ENCODE assay signal across 9 cellular contexts in genomic region chr13:32316476-32316875, GRCh38. TPM values are rescaled to one million over a fixed set of nuclear protein-coding genes. Genes with fewer than 3 reads are reported as not detected.
DNase-seq lines count a peak whose midpoint lies in the region; TF ChIP-seq lines count a peak whose summit lies in the region.
"Had no signal": no experiment of that assay in that cellular context is flagged by ENCODE, and none has a peak within 500 bp of the region (broad histone marks: within the 10 kb centered on the region; RNA-seq: fewer than 3 reads in every experiment).

No MANE protein-coding gene starts in this region.

- H3K9me3 Mint-ChIP-seq in neural progenitor cell, result no peaks in the 10 kb centered on the region

- peak overlapping the region; percentile 87 for H2AFZ ChIP-seq in neural progenitor cell (replicated peaks)

- H4K20me1 ChIP-seq in neural progenitor cell (ENCODE audit: low read depth), result no peaks in the 10 kb centered on the region

- H3K36me3 Mint-ChIP-seq in neural progenitor cell, result peaks cover 13% of the 10 kb centered on the region

- H3K79me2 ChIP-seq in neural progenitor cell (ENCODE audit: low read depth), result peaks cover 21% of the 10 kb centered on the region

- H3K27me3 Mint-ChIP-seq in neural progenitor cell (ENCODE audit: insufficient read depth, low read depth), result peaks cover 2% of the 10 kb centered on the region

- peak overlapping the region; percentile 81 for H3K4me2 ChIP-seq in neural progenitor cell

- H3K4me3 ChIP-seq in colonic mucosa, result peak overlapping the region; percentile 80
- peak overlapping the region; percentile 49 for H3K4me3 ChIP-seq in neural progenitor cell

- H3K27ac Mint-ChIP-seq in neural progenitor cell, result peak overlapping the region; percentile 94

- H3K9me3 ChIP-seq in colonic mucosa (no peaks in the 10 kb centered on the region), neural progenitor cell (ENCODE audit: low read depth) (no peaks in the 10 kb centered on the region)

- DNase-seq in EL, result peak; percentile 4
- peak; percentile 99 for DNase-seq in NOMO-1 treated with DMSO at 0.1 percent for 48 hours (lab: John Stamatoyannopoulos, UW; ENCODE audit: unreplicated experiment)
- no peak for DNase-seq in colonic mucosa
- no peak for DNase-seq in neural progenitor cell (ENCODE audit: low spot score)
- no peak for DNase-seq in NCI-H345 (lab: John Stamatoyannopoulos, UW)
- DNase-seq in ureter (ENCODE audit: low spot score), result no peak
- no peak for DNase-seq in NCI-H2196 (lab: John Stamatoyannopoulos, UW; ENCODE audit: unreplicated experiment)
- DNase-seq in kidney glomerular epithelial cell (lab: John Stamatoyannopoulos, UW), result no peak

- TF ChIP-seq CTCF in colonic mucosa (IDR thresholded peaks at IDR 0.05) (no peak), neural progenitor cell (IDR thresholded peaks at IDR 0.05) (no peak)

- H3K4me3 Mint-ChIP-seq in neural progenitor cell, result peak overlapping the region; percentile 90

- intact Hi-C loops in colonic mucosa (cut with DNase I), result no loop called here

- H3K4me1 Mint-ChIP-seq in neural progenitor cell, result peaks cover 12% of the 10 kb centered on the region

- H3K36me3 ChIP-seq in colonic mucosa (no peaks in the 10 kb centered on the region), neural progenitor cell (peaks cover 11% of the 10 kb centered on the region)

- H3K9ac ChIP-seq in colonic mucosa (ENCODE audit: low read depth in 2 of 2, low read length in 2 of 2) (no peak overlapping the region), neural progenitor cell (no peak overlapping the region)

- H3K4me1 ChIP-seq in colonic mucosa, result no peaks in the 10 kb centered on the region
- H3K4me1 ChIP-seq in neural progenitor cell, result no peaks in the 10 kb centered on the region

- peaks cover 23% of the 10 kb centered on the region for H3F3A ChIP-seq in neural progenitor cell (ENCODE audit: low read depth)

- H3K27ac ChIP-seq in colonic mucosa, result peak overlapping the region; percentile 80
- H3K27ac ChIP-seq in neural progenitor cell, result no peak overlapping the region

- H3K27me3 ChIP-seq in colonic mucosa, result no peaks in the 10 kb centered on the region
- no peaks in the 10 kb centered on the region for H3K27me3 ChIP-seq in neural progenitor cell

RNA-seq across cellular contexts. Expression of gene BRCA2, which starts 1.2 kb away (rescaled TPM):
- total RNA-seq in colonic mucosa (10 to 100 TPM in 1 of 2 donors, 1 to 10 TPM in 1; 4.8 to 12.1 TPM), neural progenitor cell (ENCODE audit: low replicate concordance) (27.0 and 38.7 TPM in 2 replicates), ureter (2.1 TPM)

RNA-seq across cellular contexts. Expression of gene ZAR1L, which starts 1.3 kb away (rescaled TPM):
- total RNA-seq in colonic mucosa (not detected), neural progenitor cell (ENCODE audit: low replicate concordance) (2.2 TPM in 1 of 2 replicates, not detected in the other), ureter (not detected)
- total RNA-seq: esophagus mucosa had no signal

Comparison
In these comparisons a context has a peak if more than half of its experiments do, and no peak if none do; other contexts are left out.
1. DNase-seq: peak in EL (single experiment) and NOMO-1 treated with DMSO at 0.1 percent for 48 hours (single experiment); none in colonic mucosa (single experiment), neural progenitor cell (single experiment), NCI-H345 (single experiment), ureter (single experiment), NCI-H2196 (single experiment) and kidney glomerular epithelial cell (single experiment).